1 cellular context compared by ENCODE assay signal in the genomic region with DNA sequence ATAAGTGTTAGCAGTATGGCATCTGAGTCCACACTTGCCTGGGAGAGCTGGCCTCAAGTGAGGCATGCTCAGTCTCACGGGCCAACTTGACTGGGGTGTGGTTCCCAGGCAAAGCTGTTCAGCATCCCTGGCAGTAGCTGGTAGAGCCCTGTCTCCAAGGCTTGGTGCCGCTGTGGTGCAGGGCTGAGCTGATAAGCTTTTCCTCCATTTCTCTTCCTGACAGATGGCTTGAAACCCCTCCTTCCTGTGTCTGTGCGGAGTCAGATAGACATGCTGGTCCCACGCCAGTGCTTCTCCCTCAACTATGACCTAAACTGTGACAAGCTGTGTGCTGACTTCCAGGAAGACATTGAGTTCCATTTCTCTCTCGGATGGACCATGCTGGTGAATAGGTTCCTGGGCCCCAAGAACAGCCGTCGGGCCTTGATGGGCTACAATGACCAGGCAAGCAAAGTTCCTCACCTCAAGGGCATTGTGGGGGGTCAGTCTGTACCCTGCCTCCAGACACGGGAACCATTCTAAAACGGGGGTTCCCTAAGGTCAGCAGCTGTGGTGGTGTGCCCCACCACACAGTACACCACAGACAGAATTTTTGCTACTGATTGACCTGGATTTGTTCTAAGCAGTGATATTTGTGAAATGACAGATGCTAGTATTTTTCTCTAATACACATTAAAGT.
TF ChIP-seq lines count a peak whose summit lies in the region.

No MANE protein-coding gene starts in this region.

TF ChIP-seq in K562, 482 proteins besides CTCF, POLR2A, EP300 and RAD21 (continued from another document and continues in another):
- TF ChIP-seq ZNF395 (CRISPR knock-in tag; IDR thresholded peaks at IDR 0.05) (peak; percentile 85), CBFA2T3 (IDR thresholded peaks at IDR 0.05) (peak; percentile 98), SRSF9 (IDR thresholded peaks at IDR 0.05; ENCODE audit: borderline replicate concordance, low read depth, low read length) (no peak), HDAC8 (tag; IDR thresholded peaks at IDR 0.05) (no peak), MCM3 (IDR thresholded peaks at IDR 0.05) (no peak), ETV6 (IDR thresholded peaks at IDR 0.05; ENCODE audit: borderline replicate concordance in 1 of 2, low read depth in 2 of 2, low read length in 1 of 2) (no peak), ETV6 (CRISPR knock-in tag; IDR thresholded peaks at IDR 0.05; ENCODE audit: borderline replicate concordance) (no peak), BRD4 (IDR thresholded peaks at IDR 0.05) (no peak), XRCC4 (IDR thresholded peaks at IDR 0.05; ENCODE audit: extremely low read depth, insufficient read depth, insufficient read length) (no peak), NONO (IDR thresholded peaks at IDR 0.05; ENCODE audit: low read depth in 2 of 2, low read length in 1 of 2) (peak in 1 of 2 experiments; percentile 45; a peak in 1 of 4 replicates), ZNF785 (CRISPR knock-in tag; IDR thresholded peaks at IDR 0.05) (no peak), GTF2B (IDR thresholded peaks at IDR 0.05; ENCODE audit: extremely low read depth, insufficient read length) (no peak), TCF7 (IDR thresholded peaks at IDR 0.05; ENCODE audit: borderline replicate concordance) (no peak), BRD9 (IDR thresholded peaks at IDR 0.05; ENCODE audit: low read depth, partially characterized antibody) (peak; percentile 65), TAF1 (IDR thresholded peaks at IDR 0.05; ENCODE audit: control insufficient read depth, extremely low read depth, insufficient read depth, low read length, severe bottlenecking) (peak; percentile 52), FOXJ3 (CRISPR knock-in tag; IDR thresholded peaks at IDR 0.05) (no peak), E4F1 (CRISPR knock-in tag; IDR thresholded peaks at IDR 0.05; ENCODE audit: borderline replicate concordance) (no peak), TRIM24 (IDR thresholded peaks at IDR 0.05) (peak; percentile 85 to 90), KDM4B (IDR thresholded peaks at IDR 0.05; ENCODE audit: borderline replicate concordance in 2 of 2, low read depth in 1 of 2) (no peak), MYNN (IDR thresholded peaks at IDR 0.05) (peak; percentile 94; the same call in 1 of the 2 replicates), MYNN (CRISPR knock-in tag; IDR thresholded peaks at IDR 0.05) (no peak), ZNF347 (CRISPR knock-in tag; IDR thresholded peaks at IDR 0.05; ENCODE audit: low read depth) (no peak), ZNF766 (CRISPR knock-in tag; conservative IDR thresholded peaks at IDR 0.05) (no peak; the same call in 1 of the 2 replicates), ETV1 (tag; conservative IDR thresholded peaks at IDR 0.05; ENCODE audit: low read depth) (peak; percentile 86), SP1 (CRISPR knock-in tag; IDR thresholded peaks at IDR 0.05) (no peak), COPS2 (conservative IDR thresholded peaks at IDR 0.05) (no peak), BCOR (IDR thresholded peaks at IDR 0.05) (no peak; the same call in 1 of the 2 replicates), TAL1 (IDR thresholded peaks at IDR 0.05) (peak; percentile 95), PRMT5 (CRISPR knock-in tag; IDR thresholded peaks at IDR 0.05) (no peak), MGA (IDR thresholded peaks at IDR 0.05) (peak; percentile 70), MIER1 (IDR thresholded peaks at IDR 0.05; ENCODE audit: low read depth) (no peak), PHF20 (IDR thresholded peaks at IDR 0.05; ENCODE audit: partially characterized antibody) (no peak), ZBTB9 (CRISPR knock-in tag; IDR thresholded peaks at IDR 0.05) (no peak), ZFP36 (IDR thresholded peaks at IDR 0.05; ENCODE audit: low read depth, low read length, partially characterized antibody) (no peak), CCNT2 (IDR thresholded peaks at IDR 0.05; ENCODE audit: borderline replicate concordance, extremely low read depth, insufficient read length, low read depth, low read length) (peak; percentile 39)
- TF ChIP-seq, protein P1, sequence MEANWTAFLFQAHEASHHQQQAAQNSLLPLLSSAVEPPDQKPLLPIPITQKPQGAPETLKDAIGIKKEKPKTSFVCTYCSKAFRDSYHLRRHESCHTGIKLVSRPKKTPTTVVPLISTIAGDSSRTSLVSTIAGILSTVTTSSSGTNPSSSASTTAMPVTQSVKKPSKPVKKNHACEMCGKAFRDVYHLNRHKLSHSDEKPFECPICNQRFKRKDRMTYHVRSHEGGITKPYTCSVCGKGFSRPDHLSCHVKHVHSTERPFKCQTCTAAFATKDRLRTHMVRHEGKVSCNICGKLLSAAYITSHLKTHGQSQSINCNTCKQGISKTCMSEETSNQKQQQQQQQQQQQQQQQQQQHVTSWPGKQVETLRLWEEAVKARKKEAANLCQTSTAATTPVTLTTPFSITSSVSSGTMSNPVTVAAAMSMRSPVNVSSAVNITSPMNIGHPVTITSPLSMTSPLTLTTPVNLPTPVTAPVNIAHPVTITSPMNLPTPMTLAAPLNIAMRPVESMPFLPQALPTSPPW (CRISPR knock-in tag; IDR thresholded peaks at IDR 0.05), result peak; percentile 56; the same call in 1 of the 2 replicates
- TF ChIP-seq, protein P2, sequence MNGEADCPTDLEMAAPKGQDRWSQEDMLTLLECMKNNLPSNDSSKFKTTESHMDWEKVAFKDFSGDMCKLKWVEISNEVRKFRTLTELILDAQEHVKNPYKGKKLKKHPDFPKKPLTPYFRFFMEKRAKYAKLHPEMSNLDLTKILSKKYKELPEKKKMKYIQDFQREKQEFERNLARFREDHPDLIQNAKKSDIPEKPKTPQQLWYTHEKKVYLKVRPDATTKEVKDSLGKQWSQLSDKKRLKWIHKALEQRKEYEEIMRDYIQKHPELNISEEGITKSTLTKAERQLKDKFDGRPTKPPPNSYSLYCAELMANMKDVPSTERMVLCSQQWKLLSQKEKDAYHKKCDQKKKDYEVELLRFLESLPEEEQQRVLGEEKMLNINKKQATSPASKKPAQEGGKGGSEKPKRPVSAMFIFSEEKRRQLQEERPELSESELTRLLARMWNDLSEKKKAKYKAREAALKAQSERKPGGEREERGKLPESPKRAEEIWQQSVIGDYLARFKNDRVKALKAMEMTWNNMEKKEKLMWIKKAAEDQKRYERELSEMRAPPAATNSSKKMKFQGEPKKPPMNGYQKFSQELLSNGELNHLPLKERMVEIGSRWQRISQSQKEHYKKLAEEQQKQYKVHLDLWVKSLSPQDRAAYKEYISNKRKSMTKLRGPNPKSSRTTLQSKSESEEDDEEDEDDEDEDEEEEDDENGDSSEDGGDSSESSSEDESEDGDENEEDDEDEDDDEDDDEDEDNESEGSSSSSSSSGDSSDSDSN (IDR thresholded peaks at IDR 0.05; ENCODE audit: borderline replicate concordance in 1 of 2, low read depth in 2 of 2, low read length in 2 of 2), result peak in 1 of 2 experiments; percentile 64; a peak in 2 of 4 replicates
